21 cellular contexts compared by ENCODE assay signal in the genomic region with DNA sequence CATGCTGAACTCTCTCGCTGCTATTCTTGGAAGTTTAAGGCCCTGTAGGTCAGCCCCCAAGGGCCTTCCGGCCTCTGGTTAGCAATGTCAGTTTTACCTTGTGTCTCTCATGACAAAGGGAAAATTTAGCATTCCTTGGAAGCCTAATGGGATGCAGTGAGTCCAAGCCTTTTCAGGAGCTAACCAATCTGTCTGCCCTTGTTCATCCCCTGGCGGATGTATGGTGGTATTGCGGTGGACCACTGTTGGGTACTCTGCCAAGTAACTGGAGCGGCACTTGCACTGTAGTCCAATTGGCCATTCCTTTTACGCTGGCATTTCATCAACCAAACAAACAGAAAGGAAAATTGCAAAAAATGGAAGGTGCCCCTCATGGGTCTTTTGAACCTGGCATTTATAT.
DNase-seq lines count a peak whose midpoint lies in the region; FAIRE-seq and TF ChIP-seq lines count a peak whose summit lies in the region.
"Had no signal": no experiment of that assay in that cellular context is flagged by ENCODE, and none has a peak within 500 bp of the region (broad histone marks: within the 10 kb centered on the region; RNA-seq: fewer than 3 reads in every experiment).

No MANE protein-coding gene starts in this region.

- H3K4me1 Mint-ChIP-seq in endodermal cell = no peaks in the 10 kb centered on the region
- H3K4me1 Mint-ChIP-seq: T-helper 17 cell had no signal

- H3K27ac ChIP-seq in 22Rv1 = no peak overlapping the region
- no peak overlapping the region for H3K27ac ChIP-seq in endodermal cell (ENCODE audit: low read depth, low read length)
- H3K27ac ChIP-seq in colonic mucosa = no peak overlapping the region
- H3K27ac ChIP-seq: A549, C4-2B, KMS-11 had no signal

- peak; percentile 48 for TF ChIP-seq CTCF in 22Rv1 (IDR thresholded peaks at IDR 0.05)
- peak; percentile 30; the same call in 1 of the 3 replicates for TF ChIP-seq CTCF in GM12872 (IDR thresholded peaks at IDR 0.05; ENCODE audit: insufficient read depth, low read depth, low read length)
- peak; percentile 59 for TF ChIP-seq CTCF in endodermal cell (conservative IDR thresholded peaks at IDR 0.05)
- TF ChIP-seq CTCF in colonic mucosa (IDR thresholded peaks at IDR 0.05) = no peak

- H3K9ac ChIP-seq in endodermal cell (ENCODE audit: extremely low read depth, low read length, poor library complexity, severe bottlenecking) = no peak overlapping the region
- no peak overlapping the region for H3K9ac ChIP-seq in colonic mucosa (ENCODE audit: low read depth in 2 of 2, low read length in 2 of 2)
- H3K9ac ChIP-seq: KMS-11 had no signal

- H3K4me3 ChIP-seq in endodermal cell (ENCODE audit: low read length) (no peak overlapping the region), colonic mucosa (no peak overlapping the region)
- H3K4me3 ChIP-seq: A549, GM12878, HAP-1 had no signal

- H3K27ac Mint-ChIP-seq in endodermal cell = no peak overlapping the region
- H3K27ac Mint-ChIP-seq: T-helper 17 cell had no signal

- no peak for FAIRE-seq in H54 (lab: Jason Lieb, UNC)
- FAIRE-seq: A549, D721Med, GM12878 had no signal

- H3K9me3 ChIP-seq in endodermal cell (ENCODE audit: control insufficient read depth, low read length) (peaks cover 37% of the 10 kb centered on the region), colonic mucosa (no peaks in the 10 kb centered on the region)
- H3K9me3 ChIP-seq: A549, HAP-1 had no signal

- DNase-seq in HT-29 (ENCODE audit: low spot score) = peak; percentile 26
- peak; percentile 83 for DNase-seq in endodermal cell
- DNase-seq in activated gamma-delta T cell (lab: John Stamatoyannopoulos, UW) = no peak
- no peak for DNase-seq in colonic mucosa
- DNase-seq in H54 (ENCODE audit: insufficient read length, low spot score) = no peak
- DNase-seq in activated CD4-positive, alpha-beta T cell treated with anti-CD3 and anti-CD28 coated beads for 4 hours = no peak
- DNase-seq: NCI-H1417, NCI-H187, NCI-H2107, NCI-H2227 treated with DMSO at 0.1 percent for 48 hours, NCI-H510A treated with DMSO at 0.1 percent for 48 hours, NCI-H774, T-helper 17 cell had no signal

- peaks cover 28% of the 10 kb centered on the region for H3K9me3 Mint-ChIP-seq in endodermal cell

- H3K27me3 ChIP-seq in endodermal cell (ENCODE audit: control insufficient read depth, insufficient read depth, low read length, poor library complexity, severe bottlenecking) = no peaks in the 10 kb centered on the region
- H3K27me3 ChIP-seq in colonic mucosa = no peaks in the 10 kb centered on the region

- no peaks in the 10 kb centered on the region for H3K36me3 Mint-ChIP-seq in endodermal cell (ENCODE audit: low read depth)

- H3K4me1 ChIP-seq in endodermal cell (ENCODE audit: control insufficient read depth, insufficient read depth, low read length) (no peaks in the 10 kb centered on the region), colonic mucosa (no peaks in the 10 kb centered on the region)
- H3K4me1 ChIP-seq: A549, HAP-1 had no signal

- intact Hi-C loops in colonic mucosa (cut with DNase I) = no loop called here

- no peaks in the 10 kb centered on the region for H3K36me3 ChIP-seq in endodermal cell (ENCODE audit: control insufficient read depth, insufficient read depth, low read length)
- no peaks in the 10 kb centered on the region for H3K36me3 ChIP-seq in colonic mucosa
- H3K36me3 ChIP-seq: HAP-1 had no signal

- no peak for TF ChIP-seq POLR2A in H54 (IDR thresholded peaks at IDR 0.05; ENCODE audit: low read depth, low read length)

- H3K27me3 Mint-ChIP-seq in endodermal cell (ENCODE audit: insufficient read depth) = no peaks in the 10 kb centered on the region
- H3K27me3 Mint-ChIP-seq: T-helper 17 cell had no signal

- no peak overlapping the region for H3K4me3 Mint-ChIP-seq in endodermal cell
- H3K4me3 Mint-ChIP-seq: T-helper 17 cell had no signal

- 95 to 97% methylated on average over 4 to 6 of the region's 6 CpGs for WGBS in endodermal cell (ENCODE audit: insufficient coverage in 1 of 2, insufficient read length in 1 of 2), 2 experiments

Comparison
In these comparisons a context has a peak if more than half of its experiments do, and no peak if none do; other contexts are left out.
1. DNase-seq: peak in HT-29 (single experiment) and endodermal cell (single experiment); none in activated gamma-delta T cell (single experiment), colonic mucosa (single experiment), H54 (single experiment) and activated CD4-positive, alpha-beta T cell treated with anti-CD3 and anti-CD28 coated beads for 4 hours (0 of 2).